Comparison of ENCODE assay signal across 1 cellular context in genomic region chr16:391885-392335, GRCh38.
TF ChIP-seq lines count a peak whose summit lies in the region.

No MANE protein-coding gene starts in this region.

TF ChIP-seq in GM12878, 131 proteins besides CTCF, POLR2A, EP300 and RAD21:
- TF ChIP-seq ASH2L (IDR thresholded peaks at IDR 0.05; ENCODE audit: borderline replicate concordance, low read depth) (no peak), SPI1 (IDR thresholded peaks at IDR 0.05; ENCODE audit: borderline replicate concordance, insufficient read depth, low read depth, low read length) (no peak), MXI1 (IDR thresholded peaks at IDR 0.05; ENCODE audit: low read depth, low read length) (no peak), SMC3 (IDR thresholded peaks at IDR 0.05; ENCODE audit: borderline replicate concordance, low read length) (peak; percentile 30; the same call in 1 of the 2 replicates), ATF7 (IDR thresholded peaks at IDR 0.05; ENCODE audit: low read depth) (peak; percentile 42; the same call in 1 of the 2 replicates), ZBTB40 (IDR thresholded peaks at IDR 0.05; ENCODE audit: borderline replicate concordance) (no peak), PRDM15 (CRISPR knock-in tag; IDR thresholded peaks at IDR 0.05) (no peak), CEBPB (IDR thresholded peaks at IDR 0.05; ENCODE audit: borderline replicate concordance in 1 of 2, low read depth in 2 of 2, low read length in 2 of 2) (no peak), HDAC2 (IDR thresholded peaks at IDR 0.05) (no peak), ZNF24 (IDR thresholded peaks at IDR 0.05) (no peak), MEF2A (IDR thresholded peaks at IDR 0.05; ENCODE audit: insufficient read depth, low read depth, low read length) (no peak), CBFB (IDR thresholded peaks at IDR 0.05; ENCODE audit: low read depth) (peak; percentile 39; the same call in 1 of the 2 replicates), BACH1 (IDR thresholded peaks at IDR 0.05; ENCODE audit: borderline replicate concordance) (no peak), CBX5 (IDR thresholded peaks at IDR 0.05; ENCODE audit: low read depth) (peak; percentile 64; the same call in 1 of the 2 replicates), ZNF217 (IDR thresholded peaks at IDR 0.05) (peak; percentile 49; the same call in 1 of the 2 replicates), PBX3 (IDR thresholded peaks at IDR 0.05; ENCODE audit: insufficient replicate concordance, low read depth, low read length) (no peak), SIX5 (IDR thresholded peaks at IDR 0.05; ENCODE audit: low read depth, low read length, severe bottlenecking) (no peak), POU2F2 (IDR thresholded peaks at IDR 0.05; ENCODE audit: borderline replicate concordance, low read depth, low read length) (0 out of 3 replicates have a peak, but pooled peaks have one; percentile 23), POLR2AphosphoS2 (IDR thresholded peaks at IDR 0.05; ENCODE audit: low read depth, low read length) (no peak), BCLAF1 (IDR thresholded peaks at IDR 0.05) (no peak), NRF1 (conservative IDR thresholded peaks at IDR 0.05; ENCODE audit: low read depth, low read length) (no peak), IKZF1 (conservative IDR thresholded peaks at IDR 0.05) (0 out of 2 replicates have a peak, but pooled peaks have one; percentile 21), SP1 (IDR thresholded peaks at IDR 0.05; ENCODE audit: low read depth, low read length) (no peak), SMAD5 (IDR thresholded peaks at IDR 0.05; ENCODE audit: low read depth) (no peak), HDAC6 (IDR thresholded peaks at IDR 0.05; ENCODE audit: unreplicated experiment) (no peak), HCFC1 (IDR thresholded peaks at IDR 0.05; ENCODE audit: low read length) (no peak), RCOR1 (conservative IDR thresholded peaks at IDR 0.05; ENCODE audit: low read depth, low read length) (no peak), SUZ12 (IDR thresholded peaks at IDR 0.05; ENCODE audit: unreplicated experiment) (no peak), SKIL (IDR thresholded peaks at IDR 0.05; ENCODE audit: low read depth, poor library complexity, severe bottlenecking) (no peak), MYC (IDR thresholded peaks at IDR 0.05; ENCODE audit: insufficient read depth, insufficient read length, insufficient replicate concordance, low read length, severe bottlenecking) (no peak), MYB (IDR thresholded peaks at IDR 0.05; ENCODE audit: borderline replicate concordance, low read depth, low read length) (no peak), YY1 (IDR thresholded peaks at IDR 0.05; ENCODE audit: low read depth, low read length) (peak; percentile 66), USF1 (IDR thresholded peaks at IDR 0.05; ENCODE audit: borderline replicate concordance, extremely low read length, insufficient read depth, low read depth, low read length) (no peak), TBL1XR1 (IDR thresholded peaks at IDR 0.05; ENCODE audit: low read depth, low read length) (no peak), CHD4 (IDR thresholded peaks at IDR 0.05) (no peak), EGR1 (IDR thresholded peaks at IDR 0.05; ENCODE audit: borderline replicate concordance in 1 of 2, low read depth in 2 of 2, low read length in 2 of 2) (no peak), USF2 (IDR thresholded peaks at IDR 0.05; ENCODE audit: borderline replicate concordance, low read depth, low read length) (no peak), RUNX3 (IDR thresholded peaks at IDR 0.05; ENCODE audit: low read length) (peak; percentile 61), GATAD2B (conservative IDR thresholded peaks at IDR 0.05; ENCODE audit: low read depth) (no peak), MAX (IDR thresholded peaks at IDR 0.05; ENCODE audit: low read depth, low read length) (no peak), NFXL1 (IDR thresholded peaks at IDR 0.05; ENCODE audit: borderline replicate concordance) (no peak), SMARCA5 (IDR thresholded peaks at IDR 0.05) (peak; percentile 84)
